Comparison of ENCODE assay signal across 11 cellular contexts in genomic region chr2:173749315-173749714, GRCh38.
DNase-seq lines count a peak whose midpoint lies in the region; TF ChIP-seq lines count a peak whose summit lies in the region.
"Had no signal": no experiment of that assay in that cellular context is flagged by ENCODE, and none has a peak within 500 bp of the region (broad histone marks: within the 10 kb centered on the region; RNA-seq: fewer than 3 reads in every experiment).

No MANE protein-coding gene starts in this region.

- no peak for TF ChIP-seq EP300 in ovary (IDR thresholded peaks at IDR 0.05)

- H3K4me1 Mint-ChIP-seq in brain: peaks cover 53% of the 10 kb centered on the region

- no peaks in the 10 kb centered on the region for H3K9me3 ChIP-seq in ovary

- H3K27me3 ChIP-seq in ovary: no peaks in the 10 kb centered on the region

- no peak overlapping the region for H3K27ac ChIP-seq in ovary

- no peaks in the 10 kb centered on the region for H3K36me3 Mint-ChIP-seq in brain

- 37 to 45% (median 40%) methylated on average over 2 of the region's 2 CpGs for WGBS in ovary, 3 donors

- H3K27ac Mint-ChIP-seq in brain: no peak overlapping the region

- H3K9me3 Mint-ChIP-seq in brain: no peaks in the 10 kb centered on the region

- peaks cover 3% of the 10 kb centered on the region for H3K27me3 Mint-ChIP-seq in brain

- DNase-seq in Daoy (ENCODE audit: low read depth): peak; percentile 11
- peak; percentile 17 for DNase-seq in LNCaP clone FGC (ENCODE audit: low read depth)
- DNase-seq in myocyte (ENCODE audit: low read depth): peak; percentile 61
- DNase-seq in ovary: no peak
- no peak for DNase-seq in activated gamma-delta T cell (lab: John Stamatoyannopoulos, UW)
- no peak for DNase-seq in cerebellar nuclear complex (lab: John Stamatoyannopoulos, UW)
- no peak for DNase-seq in stimulated activated CD4-positive, alpha-beta T cell treated with anti-CD3 and anti-CD28 coated beads, Interleukin-12 subunit alpha, Interleukin-12 subunit beta, amount 100 ng/mL, for 4 hours
- DNase-seq: effector CD8-positive, alpha-beta T cell; GF-D8; NCI-H1105 treated with DMSO at 0.1 percent for 48 hours had no signal

- TF ChIP-seq POLR2A in ovary (IDR thresholded peaks at IDR 0.05): no peak

- TF ChIP-seq CTCF in LNCaP clone FGC (IDR thresholded peaks at IDR 0.05; ENCODE audit: control insufficient read depth, extremely low read depth, insufficient read depth) (peak; percentile 50), brain (conservative IDR thresholded peaks at IDR 0.05) (peak; percentile 54 to 63), ovary (IDR thresholded peaks at IDR 0.05) (no peak)

- no peaks in the 10 kb centered on the region for H3K4me1 ChIP-seq in ovary (ENCODE audit: insufficient read depth)

- no peak overlapping the region for H3K4me3 Mint-ChIP-seq in brain

- no peaks in the 10 kb centered on the region for H3K36me3 ChIP-seq in ovary

- H3K4me3 ChIP-seq in LNCaP clone FGC (ENCODE audit: low read depth, low read length) (no peak overlapping the region), ovary (no peak overlapping the region)

- intact Hi-C loops in ovary (cut with DNase I): loop anchor here in 1 of 4 donors (10.0 kb wide), 1 partner anchor 125 kb away; no protein-coding TSS in a partner anchor

Comparison
In these comparisons a context has a peak if more than half of its experiments do, and no peak if none do; other contexts are left out.
1. DNase-seq: peak in Daoy (single experiment), LNCaP clone FGC (single experiment) and myocyte (single experiment); none in ovary (0 of 5), activated gamma-delta T cell (single experiment), cerebellar nuclear complex (0 of 2) and stimulated activated CD4-positive, alpha-beta T cell treated with anti-CD3 and anti-CD28 coated beads, Interleukin-12 subunit alpha, Interleukin-12 subunit beta, amount 100 ng/mL, for 4 hours (single experiment).
2. CTCF ChIP-seq: peak in LNCaP clone FGC (single experiment) and brain (2 of 2); none in ovary (0 of 3).